Comparison of ENCODE assay signal across 1 cellular context in genomic region chr1:1614954-1615255, GRCh38.
TF ChIP-seq lines count a peak whose summit lies in the region.

No MANE protein-coding gene starts in this region.

TF ChIP-seq in HepG2, 621 proteins besides CTCF, POLR2A, EP300 and RAD21 (continues in another document):
- TF ChIP-seq KAT7 (CRISPR knock-in tag; IDR thresholded peaks at IDR 0.05; ENCODE audit: borderline replicate concordance) (0 out of 2 replicates have a peak, but pooled peaks have one; percentile 0), ZNF281 (CRISPR knock-in tag; IDR thresholded peaks at IDR 0.05; ENCODE audit: borderline replicate concordance) (no peak), ZNF737 (CRISPR knock-in tag; IDR thresholded peaks at IDR 0.05; ENCODE audit: borderline replicate concordance) (no peak), ZNF790 (CRISPR knock-in tag; IDR thresholded peaks at IDR 0.05; ENCODE audit: borderline replicate concordance) (no peak), ZNF12 (CRISPR knock-in tag; IDR thresholded peaks at IDR 0.05) (no peak), ZNF614 (CRISPR knock-in tag; IDR thresholded peaks at IDR 0.05; ENCODE audit: borderline replicate concordance) (no peak), ZNF713 (CRISPR knock-in tag; IDR thresholded peaks at IDR 0.05) (0 out of 2 replicates have a peak, but pooled peaks have one; percentile 11), JDP2 (CRISPR knock-in tag; IDR thresholded peaks at IDR 0.05; ENCODE audit: borderline replicate concordance) (no peak), ZNF333 (CRISPR knock-in tag; IDR thresholded peaks at IDR 0.05; ENCODE audit: borderline replicate concordance) (no peak), ZNF441 (CRISPR knock-in tag; IDR thresholded peaks at IDR 0.05; ENCODE audit: borderline replicate concordance) (no peak), KDM5B (CRISPR knock-in tag; IDR thresholded peaks at IDR 0.05; ENCODE audit: borderline replicate concordance) (0 out of 2 replicates have a peak, but pooled peaks have one; percentile 7), MAZ (IDR thresholded peaks at IDR 0.05; ENCODE audit: borderline replicate concordance, low read depth, low read length) (no peak), MAZ (CRISPR knock-in tag; IDR thresholded peaks at IDR 0.05; ENCODE audit: low read depth) (no peak), HIVEP1 (CRISPR knock-in tag; IDR thresholded peaks at IDR 0.05) (no peak), ASH2L (IDR thresholded peaks at IDR 0.05; ENCODE audit: insufficient read length, low read depth, low read length) (peak; percentile 11), HBP1 (CRISPR knock-in tag; IDR thresholded peaks at IDR 0.05; ENCODE audit: low read depth) (no peak), MLX (CRISPR knock-in tag; IDR thresholded peaks at IDR 0.05) (no peak), POGK (CRISPR knock-in tag; conservative IDR thresholded peaks at IDR 0.05) (no peak), ZNF501 (CRISPR knock-in tag; IDR thresholded peaks at IDR 0.05) (peak; percentile 87), ZNF800 (CRISPR knock-in tag; IDR thresholded peaks at IDR 0.05) (0 out of 2 replicates have a peak, but pooled peaks have one; percentile 8), NCOA1 (CRISPR knock-in tag; IDR thresholded peaks at IDR 0.05) (peak; percentile 7; the same call in 1 of the 2 replicates), ZSCAN30 (CRISPR knock-in tag; IDR thresholded peaks at IDR 0.05) (no peak), AGO2 (optimal IDR thresholded peaks at IDR 0.05; ENCODE audit: low read depth, low read length) (peak; percentile 1), MNT (IDR thresholded peaks at IDR 0.05) (no peak), ZBTB21 (CRISPR knock-in tag; IDR thresholded peaks at IDR 0.05) (no peak), PTBP1 (IDR thresholded peaks at IDR 0.05; ENCODE audit: low read depth, low read length, poor library complexity, severe bottlenecking) (peak; percentile 6), HNF1B (CRISPR knock-in tag; IDR thresholded peaks at IDR 0.05) (0 out of 2 replicates have a peak, but pooled peaks have one; percentile 50), TFDP2 (CRISPR knock-in tag; IDR thresholded peaks at IDR 0.05) (0 out of 2 replicates have a peak, but pooled peaks have one; percentile 15), SP140L (CRISPR knock-in tag; IDR thresholded peaks at IDR 0.05; ENCODE audit: borderline replicate concordance) (0 out of 2 replicates have a peak, but pooled peaks have one; percentile 8), ATF7 (IDR thresholded peaks at IDR 0.05) (no peak), ATF7 (CRISPR knock-in tag; IDR thresholded peaks at IDR 0.05) (no peak), MED1 (CRISPR knock-in tag; IDR thresholded peaks at IDR 0.05) (no peak), HNRNPLL (IDR thresholded peaks at IDR 0.05; ENCODE audit: low read depth, low read length, poor library complexity, severe bottlenecking) (no peak), FIP1L1 (IDR thresholded peaks at IDR 0.05; ENCODE audit: borderline replicate concordance, insufficient read depth, low read depth, low read length) (0 out of 2 replicates have a peak, but pooled peaks have one; percentile 52), UBTF (CRISPR knock-in tag; IDR thresholded peaks at IDR 0.05) (0 out of 2 replicates have a peak, but pooled peaks have one; percentile 8), ZNF709 (CRISPR knock-in tag; IDR thresholded peaks at IDR 0.05) (no peak; the same call in 1 of the 2 replicates), ZNF768 (CRISPR knock-in tag; IDR thresholded peaks at IDR 0.05) (no peak), ZBTB42 (CRISPR knock-in tag; IDR thresholded peaks at IDR 0.05) (no peak), AGO1 (IDR thresholded peaks at IDR 0.05; ENCODE audit: low read depth, low read length, poor library complexity, severe bottlenecking) (no peak), ZZZ3 (CRISPR knock-in tag; IDR thresholded peaks at IDR 0.05; ENCODE audit: borderline replicate concordance) (no peak), ZBTB14 (CRISPR knock-in tag; IDR thresholded peaks at IDR 0.05) (no peak), SP2 (CRISPR knock-in tag; IDR thresholded peaks at IDR 0.05) (no peak), AHR (CRISPR knock-in tag; IDR thresholded peaks at IDR 0.05) (no peak), HNRNPK (IDR thresholded peaks at IDR 0.05; ENCODE audit: low read depth, low read length, poor library complexity, severe bottlenecking) (no peak), HMG20A (CRISPR knock-in tag; IDR thresholded peaks at IDR 0.05; ENCODE audit: borderline replicate concordance) (no peak), RXRA (CRISPR knock-in tag; IDR thresholded peaks at IDR 0.05) (no peak), NCOA5 (CRISPR knock-in tag; IDR thresholded peaks at IDR 0.05) (no peak), MED8 (CRISPR knock-in tag; IDR thresholded peaks at IDR 0.05; ENCODE audit: insufficient replicate concordance) (no peak), ZKSCAN8 (CRISPR knock-in tag; IDR thresholded peaks at IDR 0.05; ENCODE audit: borderline replicate concordance) (no peak), ZNF572 (CRISPR knock-in tag; IDR thresholded peaks at IDR 0.05) (no peak)
